In the genomic region with DNA sequence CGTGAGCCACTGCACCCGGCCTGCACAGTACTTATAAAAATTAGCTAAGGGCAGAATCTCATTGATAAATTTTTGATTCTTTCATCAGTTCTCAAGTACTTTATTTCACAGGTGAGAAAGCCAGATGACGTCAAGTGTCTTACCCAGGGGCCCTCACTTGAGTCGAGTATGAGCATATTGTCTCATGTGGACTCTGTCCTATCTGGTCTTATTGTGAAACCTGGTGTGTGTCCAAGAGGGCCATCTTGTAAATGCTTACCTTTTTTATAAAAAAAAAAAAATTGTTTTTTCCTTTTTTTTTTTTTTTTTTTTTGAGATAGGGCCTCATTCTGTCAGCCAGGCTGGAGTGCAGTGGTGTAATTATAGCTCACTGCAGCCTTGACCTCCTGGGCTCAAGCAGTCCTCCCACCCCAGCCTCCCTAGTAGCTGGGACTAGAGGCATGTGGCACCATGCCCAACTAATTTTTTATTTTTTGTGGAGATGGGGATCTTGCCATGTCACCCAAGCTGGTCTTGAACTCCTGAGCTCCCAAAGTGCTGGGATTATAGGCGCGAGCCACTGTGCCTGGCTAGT, we compare ENCODE assay signal across 1 cellular context.
TF ChIP-seq lines count a peak whose summit lies in the region.

No MANE protein-coding gene starts in this region.

TF ChIP-seq in H1, 55 proteins besides CTCF, POLR2A, EP300 and RAD21:
- TF ChIP-seq JUN (IDR thresholded peaks at IDR 0.05; ENCODE audit: low read depth, low read length): no peak
- no peak for TF ChIP-seq CHD1 (IDR thresholded peaks at IDR 0.05; ENCODE audit: low read depth, low read length)
- no peak for TF ChIP-seq RFX5 (IDR thresholded peaks at IDR 0.05; ENCODE audit: borderline replicate concordance, low read depth, low read length)
- no peak for TF ChIP-seq NRF1 (IDR thresholded peaks at IDR 0.05; ENCODE audit: low read depth, low read length)
- TF ChIP-seq HDAC2 (IDR thresholded peaks at IDR 0.05; ENCODE audit: borderline replicate concordance in 1 of 2, low read depth in 2 of 2, low read length in 2 of 2): no peak
- no peak for TF ChIP-seq CHD2 (IDR thresholded peaks at IDR 0.05; ENCODE audit: low read length)
